ENCODE assay signal across 15 cellular contexts in genomic region chr7:23242321-23242720, GRCh38. TPM values are rescaled to one million over a fixed set of nuclear protein-coding genes. Genes with fewer than 3 reads are reported as not detected.
A peak's percentile ranks its signal among the peaks of the same experiment; 100 is the strongest.
DNase-seq lines count a peak whose midpoint lies in the region; ATAC-seq, FAIRE-seq and TF ChIP-seq lines count a peak whose summit lies in the region.
"Had no signal": no experiment of that assay in that cellular context is flagged by ENCODE, and none has a peak within 500 bp of the region (broad histone marks: within the 10 kb centered on the region; RNA-seq: fewer than 3 reads in every experiment).

No MANE protein-coding gene starts in this region.

- DNase-seq in GM23248 (peak; percentile 56), ascending aorta (ENCODE audit: low spot score in 2 of 2) (no peak), mesenchymal stem cell (no peak), DMS53 treated with DMSO at 0.1 percent for 48 hours (lab: John Stamatoyannopoulos, UW; ENCODE audit: unreplicated experiment) (no peak)
- DNase-seq in activated effector memory CD4-positive, alpha-beta T cell treated with anti-CD3 and anti-CD28 coated beads, Interleukin-2, amount 50 U/mL, for 16 hours, result no peak
- no peak for DNase-seq in stimulated activated CD8-positive, alpha-beta memory T cell treated with anti-CD3 and anti-CD28 coated beads, Interleukin-4, amount 100 ng/mL, for 48 hours
- DNase-seq: activated CD8-positive, alpha-beta memory T cell treated with anti-CD3 and anti-CD28 coated beads, Interleukin-2, amount 10 ng/mL, durations not matched to agents 7 days and 5 days; GF-D8; naive thymus-derived CD8-positive, alpha-beta T cell; NCI-H1930; NCI-H510A; PC-9 had no signal

- H3K79me1 ChIP-seq in mesenchymal stem cell (replicated peaks; ENCODE audit: low read length, poor library complexity, severe bottlenecking), result no peaks in the 10 kb centered on the region

- H3K9ac ChIP-seq in GM23248 (no peak overlapping the region), mesenchymal stem cell (ENCODE audit: low read length) (peak overlapping the region; percentile 47)

- H4K91ac ChIP-seq in mesenchymal stem cell (ENCODE audit: low read length), result no peak overlapping the region

- H3K4me3 ChIP-seq in GM23248 (no peak overlapping the region), ascending aorta (no peak overlapping the region), mesenchymal stem cell (ENCODE audit: insufficient read depth in 1 of 2, low read depth in 1 of 2, low read length in 2 of 2) (no peak overlapping the region)
- H3K4me3 ChIP-seq: PC-9 had no signal

- no peaks in the 10 kb centered on the region for H3K79me2 ChIP-seq in GM23248 (ENCODE audit: insufficient read depth)

- H2AK5ac ChIP-seq in mesenchymal stem cell (ENCODE audit: low read length, severe bottlenecking), result no peak overlapping the region

- no peak overlapping the region for H2AFZ ChIP-seq in GM23248
- H2AFZ ChIP-seq in mesenchymal stem cell (ENCODE audit: low read depth, low read length), result no peak overlapping the region
- H2AFZ ChIP-seq: PC-9 had no signal

- H3F3A ChIP-seq in GM23248 (ENCODE audit: insufficient read depth), result peaks cover 28% of the 10 kb centered on the region

- H3K27me3 ChIP-seq in GM23248 (replicated peaks; ENCODE audit: insufficient read depth), result no peaks in the 10 kb centered on the region
- H3K27me3 ChIP-seq in ascending aorta, result no peaks in the 10 kb centered on the region
- H3K27me3 ChIP-seq in mesenchymal stem cell (ENCODE audit: control insufficient read depth in 1 of 2, insufficient read depth in 1 of 2, low read length in 2 of 2), result no peaks in the 10 kb centered on the region

- no peak overlapping the region for H3K27ac ChIP-seq in GM23248
- H3K27ac ChIP-seq in ascending aorta, result peak overlapping the region; percentile 54 to 65
- no peak overlapping the region for H3K27ac ChIP-seq in mesenchymal stem cell (ENCODE audit: low read length, poor library complexity, severe bottlenecking)
- H3K27ac ChIP-seq: PC-9 had no signal

- no peak overlapping the region for H2BK5ac ChIP-seq in mesenchymal stem cell (ENCODE audit: low read depth, low read length, poor library complexity, severe bottlenecking)

- intact Hi-C loops in ascending aorta (cut with DNase I), result loop anchor here (10.0 kb wide), 1 partner anchor 388 kb away; no protein-coding TSS in a partner anchor

- ATAC-seq in GM21529 (IDR thresholded peaks at IDR 0.05; ENCODE audit: unreplicated experiment), result no peak
- ATAC-seq: activated CD8-positive, alpha-beta memory T cell treated with anti-CD3 and anti-CD28 coated beads, Interleukin-2, amount 10 ng/mL, durations not matched to agents 7 days and 5 days; naive thymus-derived CD8-positive, alpha-beta T cell had no signal

- no peak overlapping the region for H3K18ac ChIP-seq in mesenchymal stem cell (ENCODE audit: low read depth in 1 of 2, low read length in 2 of 2)

- no peak overlapping the region for H3K14ac ChIP-seq in mesenchymal stem cell (ENCODE audit: low read length in 2 of 2)

- H3K9me2 ChIP-seq in GM23248 (ENCODE audit: insufficient read depth), result no peaks in the 10 kb centered on the region

- no peak overlapping the region for H4K8ac ChIP-seq in mesenchymal stem cell (ENCODE audit: low read length)

- H3K23ac ChIP-seq in mesenchymal stem cell (ENCODE audit: low read length in 2 of 2), result no peak overlapping the region

- FAIRE-seq in G401.6 (lab: Jason Lieb, UNC), result peak; percentile 99
- FAIRE-seq: HTR-8/SVneo had no signal

- H2BK15ac ChIP-seq in mesenchymal stem cell (ENCODE audit: low read depth, poor library complexity, severe bottlenecking), result no peak overlapping the region

- in situ Hi-C loops in GM23248 (cut with MboI), result loop anchor here (25.0 kb wide), 1 partner anchor 705 kb away; no protein-coding TSS in a partner anchor

- H4K20me1 ChIP-seq in GM23248 (ENCODE audit: insufficient read depth), result no peaks in the 10 kb centered on the region

- H3K4me2 ChIP-seq in GM23248 (ENCODE audit: unreplicated experiment) (no peak overlapping the region), mesenchymal stem cell (ENCODE audit: low read length, poor library complexity, severe bottlenecking) (no peak overlapping the region)
- H3K4me2 ChIP-seq: PC-9 had no signal

- TF ChIP-seq CTCF in ascending aorta (IDR thresholded peaks at IDR 0.05), result no peak

- H3K36me3 ChIP-seq in GM23248 (ENCODE audit: low read depth) (no peaks in the 10 kb centered on the region), ascending aorta (no peaks in the 10 kb centered on the region), mesenchymal stem cell (ENCODE audit: control insufficient read depth in 1 of 2, insufficient read depth in 2 of 2, low read depth in 1 of 2, low read length in 2 of 2) (no peaks in the 10 kb centered on the region)

- H2BK120ac ChIP-seq in mesenchymal stem cell (ENCODE audit: low read depth, low read length), result no peak overlapping the region

- H3K4me1 ChIP-seq in GM23248 (ENCODE audit: insufficient read depth) (peaks cover 25% of the 10 kb centered on the region), ascending aorta (peaks cover 0 to 12% of the 10 kb centered on the region in 2 donors), mesenchymal stem cell (ENCODE audit: control insufficient read depth, insufficient read depth, low read depth, low read length) (peaks cover 5% of the 10 kb centered on the region)

- 67 to 79% methylated on average over 3 of the region's 3 CpGs for WGBS in GM23248 (ENCODE audit: low coverage in 1 of 2, low lambda C conversion rate in 2 of 2, missing lambda C conversion rate in 2 of 2), 2 experiments
- 71% methylated on average over 2 of the region's 3 CpGs for WGBS in mesenchymal stem cell

- H3K9me3 ChIP-seq in GM23248 (ENCODE audit: low read depth), result no peaks in the 10 kb centered on the region
- no peaks in the 10 kb centered on the region for H3K9me3 ChIP-seq in ascending aorta
- no peaks in the 10 kb centered on the region for H3K9me3 ChIP-seq in mesenchymal stem cell (ENCODE audit: control insufficient read depth, low read length)

- no peak overlapping the region for H2BK12ac ChIP-seq in mesenchymal stem cell (ENCODE audit: low read length in 2 of 2)

- H3K4ac ChIP-seq in mesenchymal stem cell (ENCODE audit: low read depth in 1 of 2, low read length in 2 of 2), result no peak overlapping the region

RNA-seq across cellular contexts. Expression of gene GPNMB, which starts 4.3 kb away (rescaled TPM):
- total RNA-seq in GM23248 (2014; rRNA removed; shearing (Covaris generic)), result 38.2 and 48.8 TPM in 2 replicates
- 42.5 and 43.2 TPM in 2 replicates for polyA plus RNA-seq in GM23248 (2016; fragmentation: Nextera tagmentation; extraction: Ambion mirVana)
- total RNA-seq in ascending aorta, result 46.4 TPM
- polyA plus RNA-seq in mesenchymal stem cell (2013, experiment 1 of 2), result 80.5 TPM
- polyA plus RNA-seq in mesenchymal stem cell (2013, experiment 2 of 2), result 79.7 TPM
- polyA plus RNA-seq: naive thymus-derived CD8-positive, alpha-beta T cell had no signal

RNA-seq across cellular contexts. Expression of gene MALSU1, which starts 56.8 kb away (rescaled TPM):
- total RNA-seq in GM23248 (2014; rRNA removed; shearing (Covaris generic)), result 66.0 and 96.1 TPM in 2 replicates
- 135 and 136 TPM in 2 replicates for polyA plus RNA-seq in GM23248 (2016; fragmentation: Nextera tagmentation; extraction: Ambion mirVana)
- 22.4 TPM for total RNA-seq in ascending aorta
- polyA plus RNA-seq in mesenchymal stem cell (2013, experiment 1 of 2), result 56.2 TPM
- 61.1 TPM for polyA plus RNA-seq in mesenchymal stem cell (2013, experiment 2 of 2)

Comparison
In these comparisons a context has a peak if more than half of its experiments do, and no peak if none do; other contexts are left out.
1. H3K27ac ChIP-seq: peak in ascending aorta (2 of 2); none in GM23248 (single experiment) and mesenchymal stem cell (single experiment).